ENCODE assay signal across 9 cellular contexts in genomic region chr6:125191916-125192609, GRCh38. TPM values are rescaled to one million over a fixed set of nuclear protein-coding genes. Genes with fewer than 3 reads are reported as not detected.
DNase-seq lines count a peak whose midpoint lies in the region; ATAC-seq and TF ChIP-seq lines count a peak whose summit lies in the region.
"Had no signal": no experiment of that assay in that cellular context is flagged by ENCODE, and none has a peak within 500 bp of the region (broad histone marks: within the 10 kb centered on the region; RNA-seq: fewer than 3 reads in every experiment).

No MANE protein-coding gene starts in this region.

- no peaks in the 10 kb centered on the region for H3K9me3 ChIP-seq in CD4-positive, alpha-beta memory T cell (ENCODE audit: control insufficient read depth in 1 of 2, low read length in 2 of 2)
- no peaks in the 10 kb centered on the region for H3K9me3 ChIP-seq in testis

- no peak for TF ChIP-seq POLR2A in testis (IDR thresholded peaks at IDR 0.05)

- H3K27ac ChIP-seq in CD4-positive, alpha-beta memory T cell (ENCODE audit: low read depth, low read length): no peak overlapping the region
- H3K27ac ChIP-seq in testis: no peak overlapping the region

- ATAC-seq in GM19025 (IDR thresholded peaks at IDR 0.05; ENCODE audit: low read depth, unreplicated experiment): peak; percentile 96
- peak; percentile 94 for ATAC-seq in HG03135 (IDR thresholded peaks at IDR 0.05; ENCODE audit: unreplicated experiment)
- ATAC-seq in naive thymus-derived CD8-positive, alpha-beta T cell: peak; percentile 73 to 75

- H3K4me3 ChIP-seq in CD4-positive, alpha-beta memory T cell (ENCODE audit: low read length in 2 of 2): no peak overlapping the region
- H3K4me3 ChIP-seq in epithelial cell of proximal tubule (ENCODE audit: low read depth, low read length): no peak overlapping the region
- no peak overlapping the region for H3K4me3 ChIP-seq in testis

- H3K27ac Mint-ChIP-seq in CD4-positive, alpha-beta memory T cell: no peak overlapping the region
- H3K27ac Mint-ChIP-seq in activated CD4-positive, alpha-beta memory T cell treated with anti-CD3 and anti-CD28 coated beads for 36 hours: no peak overlapping the region
- no peak overlapping the region for H3K27ac Mint-ChIP-seq in naive thymus-derived CD8-positive, alpha-beta T cell
- H3K27ac Mint-ChIP-seq: activated naive CD4-positive, alpha-beta T cell treated with anti-CD3 and anti-CD28 coated beads, Interleukin-2, amount 50 U/mL, for 24 hours had no signal

- WGBS in testis, 2 donors: 35 to 41% methylated on average over 5 of the region's 5 CpGs

- intact Hi-C loops in CD4-positive, alpha-beta memory T cell (cut with micrococcal nuclease): loop anchor here (1.0 to 10.0 kb wide), 3 partner anchors 563 to 783 kb away; no protein-coding TSS in a partner anchor
- intact Hi-C loops in activated CD4-positive, alpha-beta memory T cell treated with anti-CD3 and anti-CD28 coated beads for 36 hours (cut with micrococcal nuclease): loop anchor here (5.0 to 10.0 kb wide), 2 partner anchors 110 to 573 kb away; partner anchors contain the start of gene HDDC2
- intact Hi-C loops in testis (cut with DNase I; ENCODE audit: low total_unique reads): no loop called here

- DNase-seq in CD4-positive, alpha-beta memory T cell: peak; percentile 41 to 59 (median 45)
- peak; percentile 93 for DNase-seq in NCI-H69 (lab: John Stamatoyannopoulos, UW)
- peak; percentile 74 for DNase-seq in activated CD4-positive, alpha-beta memory T cell treated with anti-CD3 and anti-CD28 coated beads for 36 hours
- DNase-seq in epithelial cell of proximal tubule (ENCODE audit: low read depth): peak; percentile 74
- peak; percentile 6 to 72 (median 38) for DNase-seq in naive thymus-derived CD8-positive, alpha-beta T cell
- peak; percentile 77 for DNase-seq in testis

- H3K36me3 ChIP-seq in CD4-positive, alpha-beta memory T cell (ENCODE audit: insufficient read depth, low read length): no peaks in the 10 kb centered on the region
- no peaks in the 10 kb centered on the region for H3K36me3 ChIP-seq in testis (ENCODE audit: low read depth, missing control alignments)

- CTCF ChIA-PET in CD4-positive, alpha-beta memory T cell (lab: Charles Lee; ENCODE audit: partially characterized antibody): interaction anchor here (0.8 to 2.8 kb wide), 15 partner anchors 10 to 782 kb away, joined by 3 to 12 read pairs (median 4); partner anchors contain the start of gene TPD52L1
- CTCF ChIA-PET in activated CD4-positive, alpha-beta memory T cell treated with anti-CD3 and anti-CD28 coated beads for 36 hours (lab: Charles Lee): interaction anchor here (0.7 to 2.1 kb wide), 16 partner anchors 8 to 617 kb away, joined by 3 to 12 read pairs (median 4); partner anchors contain the start of genes HDDC2 and TPD52L1

- no peaks in the 10 kb centered on the region for H3K9me3 Mint-ChIP-seq in CD4-positive, alpha-beta memory T cell
- H3K9me3 Mint-ChIP-seq in activated CD4-positive, alpha-beta memory T cell treated with anti-CD3 and anti-CD28 coated beads for 36 hours: no peaks in the 10 kb centered on the region
- H3K9me3 Mint-ChIP-seq in naive thymus-derived CD8-positive, alpha-beta T cell: no peaks in the 10 kb centered on the region
- H3K9me3 Mint-ChIP-seq: activated naive CD4-positive, alpha-beta T cell treated with anti-CD3 and anti-CD28 coated beads, Interleukin-2, amount 50 U/mL, for 24 hours had no signal

- peak; percentile 81 for TF ChIP-seq CTCF in epithelial cell of proximal tubule (conservative IDR thresholded peaks at IDR 0.05; ENCODE audit: low read depth, low read length)
- peak; percentile 61 to 86 (median 79) for TF ChIP-seq CTCF in testis (IDR thresholded peaks at IDR 0.05)

- no peaks in the 10 kb centered on the region for H3K27me3 ChIP-seq in CD4-positive, alpha-beta memory T cell (ENCODE audit: insufficient read depth, low read length)
- H3K27me3 ChIP-seq in testis: no peaks in the 10 kb centered on the region

- POLR2A ChIA-PET in CD4-positive, alpha-beta memory T cell (lab: Charles Lee; ENCODE audit: partially characterized antibody): no interaction called here
- POLR2A ChIA-PET in activated CD4-positive, alpha-beta memory T cell treated with anti-CD3 and anti-CD28 coated beads for 36 hours (lab: Charles Lee): no interaction called here
- POLR2A ChIA-PET in naive thymus-derived CD8-positive, alpha-beta T cell (lab: Charles Lee): no interaction called here

- no peaks in the 10 kb centered on the region for H3K4me1 ChIP-seq in CD4-positive, alpha-beta memory T cell (ENCODE audit: insufficient read depth, low read length)
- H3K4me1 ChIP-seq in testis: peaks cover 15% of the 10 kb centered on the region

- H3K4me1 Mint-ChIP-seq in CD4-positive, alpha-beta memory T cell: peaks cover 0 to 3% (median 1%) of the 10 kb centered on the region in 4 donors
- peaks cover 2% of the 10 kb centered on the region for H3K4me1 Mint-ChIP-seq in activated CD4-positive, alpha-beta memory T cell treated with anti-CD3 and anti-CD28 coated beads for 36 hours (ENCODE audit: low read depth)
- H3K4me1 Mint-ChIP-seq in naive thymus-derived CD8-positive, alpha-beta T cell: peaks cover 0 to 1% (median under 1%) of the 10 kb centered on the region in 4 donors

- H3K4me3 Mint-ChIP-seq in CD4-positive, alpha-beta memory T cell: no peak overlapping the region
- no peak overlapping the region for H3K4me3 Mint-ChIP-seq in activated CD4-positive, alpha-beta memory T cell treated with anti-CD3 and anti-CD28 coated beads for 36 hours
- no peak overlapping the region for H3K4me3 Mint-ChIP-seq in naive thymus-derived CD8-positive, alpha-beta T cell
- H3K4me3 Mint-ChIP-seq: activated naive CD4-positive, alpha-beta T cell treated with anti-CD3 and anti-CD28 coated beads, Interleukin-2, amount 50 U/mL, for 24 hours had no signal

- H3K36me3 Mint-ChIP-seq in CD4-positive, alpha-beta memory T cell: no peaks in the 10 kb centered on the region
- no peaks in the 10 kb centered on the region for H3K36me3 Mint-ChIP-seq in activated CD4-positive, alpha-beta memory T cell treated with anti-CD3 and anti-CD28 coated beads for 36 hours
- no peaks in the 10 kb centered on the region for H3K36me3 Mint-ChIP-seq in naive thymus-derived CD8-positive, alpha-beta T cell
- H3K36me3 Mint-ChIP-seq: activated naive CD4-positive, alpha-beta T cell treated with anti-CD3 and anti-CD28 coated beads, Interleukin-2, amount 50 U/mL, for 24 hours had no signal

- H3K27me3 Mint-ChIP-seq in CD4-positive, alpha-beta memory T cell: peaks cover 3 to 4% of the 10 kb centered on the region in 2 donors
- H3K27me3 Mint-ChIP-seq in activated CD4-positive, alpha-beta memory T cell treated with anti-CD3 and anti-CD28 coated beads for 36 hours: peaks cover 1% of the 10 kb centered on the region
- H3K27me3 Mint-ChIP-seq in naive thymus-derived CD8-positive, alpha-beta T cell: peaks cover 0 to 17% (median 6%) of the 10 kb centered on the region in 5 donors
- H3K27me3 Mint-ChIP-seq: activated naive CD4-positive, alpha-beta T cell treated with anti-CD3 and anti-CD28 coated beads, Interleukin-2, amount 50 U/mL, for 24 hours had no signal

RNA-seq across cellular contexts. Expression of gene TPD52L1, which starts 38.5 kb away (rescaled TPM):
- under 1 TPM; 0.33 to 0.35 TPM for total RNA-seq in CD4-positive, alpha-beta memory T cell
- under 1 TPM in 1 of 2 donors, not detected in 1; 0.62 TPM for polyA plus RNA-seq in CD4-positive, alpha-beta memory T cell
- 1 to 10 TPM; 1.3 to 1.4 TPM for total RNA-seq in activated CD4-positive, alpha-beta memory T cell treated with anti-CD3 and anti-CD28 coated beads for 36 hours
- total RNA-seq in epithelial cell of proximal tubule: 54.3 and 67.3 TPM in 2 replicates
- total RNA-seq in naive thymus-derived CD8-positive, alpha-beta T cell: not detected
- not detected for polyA plus RNA-seq in naive thymus-derived CD8-positive, alpha-beta T cell
- total RNA-seq in testis: 10 to 100 TPM; 20.6 to 22.5 TPM
- polyA plus RNA-seq in testis (ENCODE audit: insufficient read depth, low read depth, low replicate concordance): 22.1 TPM

Comparison
In these comparisons a context has a peak if more than half of its experiments do, and no peak if none do; other contexts are left out.
1. DNase-seq: peak in every context shown above with its lines; median percentile 93 in NCI-H69; 77 in testis; 74 in activated CD4-positive, alpha-beta memory T cell treated with anti-CD3 and anti-CD28 coated beads for 36 hours; 74 in epithelial cell of proximal tubule; 45 in CD4-positive, alpha-beta memory T cell; 38 in naive thymus-derived CD8-positive, alpha-beta T cell.
2. RNA of gene TPD52L1, which starts 38.5 kb away (total RNA-seq): 54.3 to 67.3 TPM in epithelial cell of proximal tubule and 20.6 to 22.5 TPM in testis; 1.3 to 1.4 TPM in activated CD4-positive, alpha-beta memory T cell treated with anti-CD3 and anti-CD28 coated beads for 36 hours, 0.33 to 0.35 TPM in CD4-positive, alpha-beta memory T cell and not detected in naive thymus-derived CD8-positive, alpha-beta T cell; every median in the first group is over 4 times any median in the second.
3. Peak in every context shown above with its lines, with median percentiles within 50 percentile points of each other: ATAC-seq.